Comparison of ENCODE assay signal across 9 cellular contexts in the genomic region with DNA sequence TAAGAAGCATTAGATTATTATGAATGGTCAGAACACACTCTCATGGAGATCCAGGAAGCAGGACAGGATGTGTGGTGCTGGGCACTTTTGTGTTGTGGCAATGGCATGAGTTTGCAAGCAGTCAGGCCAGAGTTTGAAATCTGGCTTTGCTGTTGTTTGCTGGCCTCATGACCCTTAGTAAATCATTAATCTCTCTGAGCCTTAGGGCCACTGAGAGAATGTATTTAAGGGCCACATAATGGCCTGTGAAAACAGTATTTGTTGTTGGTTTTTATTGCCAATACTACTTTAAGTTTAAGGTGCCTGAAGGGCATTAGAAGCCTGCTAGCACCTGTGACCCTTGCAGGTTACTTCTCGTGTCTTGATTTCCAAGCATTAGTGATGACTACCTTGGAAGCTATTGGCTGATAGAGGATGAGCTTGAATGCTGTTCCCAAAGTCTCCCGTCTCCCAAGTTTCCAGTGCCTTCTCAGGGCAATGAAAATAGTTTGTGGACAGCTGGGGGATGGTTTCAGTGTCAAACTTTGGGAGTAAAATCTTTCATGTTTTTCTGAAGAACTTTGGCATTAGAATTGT. TPM values are rescaled to one million over a fixed set of nuclear protein-coding genes. Genes with fewer than 3 reads are reported as not detected.
A peak's percentile ranks its signal among the peaks of the same experiment; 100 is the strongest.
DNase-seq lines count a peak whose midpoint lies in the region; ATAC-seq, FAIRE-seq and TF ChIP-seq lines count a peak whose summit lies in the region.
"Had no signal": no experiment of that assay in that cellular context is flagged by ENCODE, and none has a peak within 500 bp of the region (broad histone marks: within the 10 kb centered on the region; RNA-seq: fewer than 3 reads in every experiment).

No MANE protein-coding gene starts in this region.

- ATAC-seq in activated B cell treated with CpG ODN at 0.5 μM for 24 hours (ENCODE audit: low read depth) (no peak), naive B cell (ENCODE audit: low read depth in 2 of 2) (no peak)

- peak; percentile 54 for FAIRE-seq in GM12891 (lab: Jason Lieb, UNC)
- no peak for FAIRE-seq in H54 (lab: Jason Lieb, UNC)

- CTCF ChIA-PET in activated B cell treated with CpG ODN at 0.5 μM for 24 hours (lab: Charles Lee), result interaction anchor here (1.2 to 5.2 kb wide), 4 partner anchors 21 to 30 kb away, joined by 3 to 22 read pairs (median 8); a partner anchor contains a TSS

- H3K9me3 Mint-ChIP-seq in HFFc6 (no peaks in the 10 kb centered on the region), activated B cell treated with CpG ODN at 0.5 μM for 24 hours (no peaks in the 10 kb centered on the region), naive B cell (no peaks in the 10 kb centered on the region)

- H3K27ac Mint-ChIP-seq in HFFc6 (peak overlapping the region; percentile 65; the same call in 1 of the 2 replicates), activated B cell treated with CpG ODN at 0.5 μM for 24 hours (peak overlapping the region; percentile 87), naive B cell (peak overlapping the region; percentile 93 to 99 (median 98))

- H3K36me3 Mint-ChIP-seq in HFFc6 (ENCODE audit: low read depth), result no peaks in the 10 kb centered on the region
- H3K36me3 Mint-ChIP-seq in activated B cell treated with CpG ODN at 0.5 μM for 24 hours (ENCODE audit: low read depth), result no peaks in the 10 kb centered on the region
- no peaks in the 10 kb centered on the region for H3K36me3 Mint-ChIP-seq in naive B cell

- DNase-seq in GM12891 (ENCODE audit: insufficient read length, low spot score), result no peak
- no peak for DNase-seq in HFFc6
- no peak for DNase-seq in activated B cell treated with CpG ODN at 0.5 μM for 24 hours
- no peak for DNase-seq in naive B cell
- no peak for DNase-seq in NCI-H1092 (lab: John Stamatoyannopoulos, UW)
- no peak for DNase-seq in H54 (ENCODE audit: insufficient read length, low spot score)
- no peak for DNase-seq in NAMALWA (ENCODE audit: low spot score)
- no peak for DNase-seq in activated CD4-positive, alpha-beta T cell treated with anti-CD3 and anti-CD28 coated beads, Interleukin-2, amount 50 U/mL, for 1 hour
- DNase-seq: posterior cingulate gyrus had no signal

- H3K27me3 Mint-ChIP-seq in HFFc6 (ENCODE audit: insufficient read depth) (no peaks in the 10 kb centered on the region), activated B cell treated with CpG ODN at 0.5 μM for 24 hours (no peaks in the 10 kb centered on the region), naive B cell (no peaks in the 10 kb centered on the region)

- H3K4me3 Mint-ChIP-seq in HFFc6 (no peak overlapping the region), activated B cell treated with CpG ODN at 0.5 μM for 24 hours (peak overlapping the region; percentile 25), naive B cell (peak overlapping the region in 6 of 8 donors; percentile 70 to 93 (median 82))

- intact Hi-C loops in activated B cell treated with CpG ODN at 0.5 μM for 24 hours (cut with micrococcal nuclease), result loop anchor here (1.0 to 2.0 kb wide), 5 partner anchors 9 to 25 kb away; a partner anchor contains a TSS

- TF ChIP-seq CTCF in HFFc6 (IDR thresholded peaks at IDR 0.05), result no peak
- TF ChIP-seq CTCF in activated B cell treated with CpG ODN at 0.5 μM for 24 hours (IDR thresholded peaks at IDR 0.05), result no peak

- POLR2A ChIA-PET in activated B cell treated with CpG ODN at 0.5 μM for 24 hours (lab: Charles Lee), result interaction anchor here (0.6 to 4.2 kb wide), 8 partner anchors 9 to 102 kb away, joined by 3 to 43 read pairs (median 7); a partner anchor contains a TSS

- TF ChIP-seq POLR2A in GM12891 (IDR thresholded peaks at IDR 0.05; ENCODE audit: low read depth, low read length) (no peak), H54 (IDR thresholded peaks at IDR 0.05; ENCODE audit: low read depth, low read length) (no peak)

- H3K4me1 Mint-ChIP-seq in HFFc6 (ENCODE audit: low read depth), result peaks cover 30% of the 10 kb centered on the region
- H3K4me1 Mint-ChIP-seq in activated B cell treated with CpG ODN at 0.5 μM for 24 hours, result peaks cover 87% of the 10 kb centered on the region
- H3K4me1 Mint-ChIP-seq in naive B cell, result peaks cover 67 to 93% (median 81%) of the 10 kb centered on the region in 3 donors

TF ChIP-seq in GM12891, 5 proteins besides CTCF, POLR2A, EP300 and RAD21:
- no peak for TF ChIP-seq POU2F2 (IDR thresholded peaks at IDR 0.05; ENCODE audit: low read depth, low read length)

RNA-seq across cellular contexts. Expression of a gene that starts 24.6 kb away (rescaled TPM):
- 33.2 TPM for polyA plus RNA-seq in GM12891 (2012; ENCODE audit: low read depth, missing spikeins)
- 10 to 100 TPM; 27.6 to 33.1 (median 30.7) TPM for total RNA-seq in HFFc6 (2021; fragmentation: NEBNext Ultra II Directional; extraction: Animal tissue kit (Norgen Biotek cat#: 25700))
- 37.3 and 38.4 TPM in 2 replicates for total RNA-seq in activated B cell treated with CpG ODN at 0.5 μM for 24 hours
- 10 to 100 TPM; 29.1 to 51.9 (median 35.0) TPM for polyA plus RNA-seq in naive B cell (ENCODE audit: low read depth in 6 of 6)

RNA-seq across cellular contexts. Expression of a gene that starts 39.3 kb away (rescaled TPM):
- polyA plus RNA-seq in GM12891 (2012; ENCODE audit: low read depth, missing spikeins), result 90.0 TPM
- total RNA-seq in HFFc6 (2021; fragmentation: NEBNext Ultra II Directional; extraction: Animal tissue kit (Norgen Biotek cat#: 25700)), result 10 to 100 TPM; 57.8 to 72.3 (median 66.4) TPM
- total RNA-seq in activated B cell treated with CpG ODN at 0.5 μM for 24 hours, result 163 and 176 TPM in 2 replicates
- 100 to 1,000 TPM in 5 of 6 donors, 10 to 100 TPM in 1; 88.9 to 144 (median 117) TPM for polyA plus RNA-seq in naive B cell (ENCODE audit: low read depth in 6 of 6)
